ENCODE assay signal across 8 cellular contexts in the genomic region with DNA sequence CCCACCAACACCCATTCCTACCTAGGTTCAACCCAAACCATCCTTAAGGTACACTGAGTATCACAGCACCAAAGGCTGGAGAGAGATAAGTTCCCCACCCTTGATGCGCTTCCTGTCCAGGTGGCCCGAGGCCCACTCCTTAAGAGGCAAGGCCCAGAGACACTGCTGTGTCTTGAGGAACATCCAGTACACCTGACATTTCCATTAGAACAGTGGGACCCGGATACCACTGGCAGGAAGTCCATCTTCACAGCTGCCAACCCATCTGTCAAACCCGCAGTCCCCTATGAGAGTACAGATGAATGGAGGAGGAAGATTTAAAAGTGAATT. TPM values are rescaled to one million over a fixed set of nuclear protein-coding genes. Genes with fewer than 3 reads are reported as not detected.
A peak's percentile ranks its signal among the peaks of the same experiment; 100 is the strongest.
DNase-seq lines count a peak whose midpoint lies in the region; ATAC-seq and TF ChIP-seq lines count a peak whose summit lies in the region.

No MANE protein-coding gene starts in this region.

- H3K4me3 ChIP-seq in GM06990 (replicated peaks; ENCODE audit: low read depth, low read length), result peak overlapping the region; percentile 80
- H3K4me3 ChIP-seq in Loucy (ENCODE audit: low read length, poor library complexity, severe bottlenecking), result peak overlapping the region; percentile 83

- peak overlapping the region; percentile 81 for H3K27ac Mint-ChIP-seq in effector memory CD8-positive, alpha-beta T cell
- peak overlapping the region; percentile 83 for H3K27ac Mint-ChIP-seq in osteocyte (ENCODE audit: unreplicated experiment)

- H3K36me3 Mint-ChIP-seq in effector memory CD8-positive, alpha-beta T cell (ENCODE audit: insufficient read depth), result no peaks in the 10 kb centered on the region
- no peaks in the 10 kb centered on the region for H3K36me3 Mint-ChIP-seq in osteocyte (ENCODE audit: unreplicated experiment)

- TF ChIP-seq CTCF in GM06990 (IDR thresholded peaks at IDR 0.05; ENCODE audit: insufficient read depth, low read length, poor library complexity, severe bottlenecking) (no peak), Loucy (conservative IDR thresholded peaks at IDR 0.05; ENCODE audit: low read length) (no peak), osteocyte (IDR thresholded peaks at IDR 0.05) (no peak)

- H3K4me1 ChIP-seq in Loucy (ENCODE audit: insufficient read depth, low read length, poor library complexity, severe bottlenecking), result peaks cover 16% of the 10 kb centered on the region

- peaks cover 12% of the 10 kb centered on the region; the same call in 1 of the 2 replicates for H3F3A ChIP-seq in Loucy (ENCODE audit: low read depth)

- H3K79me2 ChIP-seq in Loucy (ENCODE audit: insufficient read depth, low read length), result no peaks in the 10 kb centered on the region; the same call in 1 of the 2 replicates

- no peaks in the 10 kb centered on the region for H3K9me3 ChIP-seq in Loucy (ENCODE audit: insufficient read depth, low read depth, low read length)

- H3K36me3 ChIP-seq in GM06990 (ENCODE audit: control insufficient read depth, insufficient read depth, low read length) (no peaks in the 10 kb centered on the region), Loucy (ENCODE audit: insufficient read depth, low read length) (no peaks in the 10 kb centered on the region)

- H2AFZ ChIP-seq in Loucy (ENCODE audit: low read length), result peak overlapping the region; percentile 74

- no peaks in the 10 kb centered on the region for H3K9me3 Mint-ChIP-seq in effector memory CD8-positive, alpha-beta T cell
- no peaks in the 10 kb centered on the region for H3K9me3 Mint-ChIP-seq in osteocyte (ENCODE audit: unreplicated experiment)

- peak overlapping the region; percentile 85 to 95 for H3K4me3 Mint-ChIP-seq in effector memory CD8-positive, alpha-beta T cell
- H3K4me3 Mint-ChIP-seq in osteocyte (ENCODE audit: unreplicated experiment), result peak overlapping the region; percentile 78

- H3K4me2 ChIP-seq in Loucy (ENCODE audit: low read depth, low read length, poor library complexity, severe bottlenecking), result peak overlapping the region; percentile 85

- H3K27me3 ChIP-seq in GM06990 (replicated peaks; ENCODE audit: control insufficient read depth, insufficient read depth, low read length), result no peaks in the 10 kb centered on the region
- H3K27me3 ChIP-seq in Loucy (ENCODE audit: insufficient read depth, low read length, poor library complexity, severe bottlenecking), result no peaks in the 10 kb centered on the region

- peak; percentile 24 for DNase-seq in GM06990 (ENCODE audit: extremely low read depth, insufficient read length)
- peak in 2 of 3 experiments; percentile 11 for DNase-seq in effector memory CD8-positive, alpha-beta T cell
- no peak for DNase-seq in osteocyte (ENCODE audit: extremely low spot score, unreplicated experiment)
- DNase-seq in occipital lobe (lab: John Stamatoyannopoulos, UW), result no peak
- no peak for DNase-seq in left lobe of liver (ENCODE audit: low spot score)
- DNase-seq in OCI-M2 (lab: John Stamatoyannopoulos, UW; ENCODE audit: unreplicated experiment), result no peak

- H3K4me1 Mint-ChIP-seq in effector memory CD8-positive, alpha-beta T cell (ENCODE audit: low read depth in 2 of 2), result peaks cover 7 to 8% of the 10 kb centered on the region in 2 donors
- H3K4me1 Mint-ChIP-seq in osteocyte (ENCODE audit: unreplicated experiment), result peaks cover 24% of the 10 kb centered on the region

- peak overlapping the region; percentile 68 for H3K9ac ChIP-seq in Loucy (ENCODE audit: low read depth, low read length, poor library complexity, severe bottlenecking)

- no peaks in the 10 kb centered on the region for H3K27me3 Mint-ChIP-seq in effector memory CD8-positive, alpha-beta T cell
- no peaks in the 10 kb centered on the region for H3K27me3 Mint-ChIP-seq in osteocyte (ENCODE audit: unreplicated experiment)

- no peaks in the 10 kb centered on the region for H4K20me1 ChIP-seq in Loucy (ENCODE audit: insufficient read depth, low read length, poor library complexity, severe bottlenecking)

- no peaks in the 10 kb centered on the region for H3K9me2 ChIP-seq in Loucy (replicated peaks; ENCODE audit: low read depth, low read length)

- ATAC-seq in effector memory CD8-positive, alpha-beta T cell (replicated peaks), result no peak
- ATAC-seq in left lobe of liver (no peak), HG03469 (IDR thresholded peaks at IDR 0.05; ENCODE audit: unreplicated experiment) (no peak)

RNA-seq across cellular contexts. Expression of gene INPP1, which starts 0.3 kb away (rescaled TPM):
- total RNA-seq in osteocyte (17.3 and 18.2 TPM in 2 replicates), occipital lobe (14.7 TPM), left lobe of liver (12.4 TPM)

RNA-seq across cellular contexts. Expression of gene HIBCH, which starts 23.5 kb away (rescaled TPM):
- total RNA-seq in osteocyte, result 26.8 and 28.4 TPM in 2 replicates
- total RNA-seq in occipital lobe, result 19.2 TPM
- total RNA-seq in left lobe of liver, result 80.7 TPM

Comparison
In these comparisons a context has a peak if more than half of its experiments do, and no peak if none do; other contexts are left out.
1. DNase-seq: peak in GM06990 (single experiment) and effector memory CD8-positive, alpha-beta T cell (2 of 3); none in osteocyte (single experiment), occipital lobe (single experiment), left lobe of liver (single experiment) and OCI-M2 (single experiment).